In genomic region chr20:37513764-37514359, GRCh38 we compare ENCODE assay signal across 29 cellular contexts. TPM values are rescaled to one million over a fixed set of nuclear protein-coding genes. Genes with fewer than 3 reads are reported as not detected.
"Had no signal": no experiment of that assay in that cellular context is flagged by ENCODE, and none has a peak within 500 bp of the region (broad histone marks: within the 10 kb centered on the region; RNA-seq: fewer than 3 reads in every experiment).

No MANE protein-coding gene starts in this region.

- H3K27me3 ChIP-seq: ascending aorta, cardiac muscle cell, colonic mucosa, left lung, neutrophil, stomach, thyroid gland, upper lobe of left lung had no signal

- H3K4me1 Mint-ChIP-seq: activated naive CD4-positive, alpha-beta T cell treated with anti-CD3 and anti-CD28 coated beads, Interleukin-2, amount 10 ng/mL, durations not matched to agents 7 days and 5 days; activated naive CD8-positive, alpha-beta T cell treated with anti-CD3 and anti-CD28 coated beads, Interleukin-2, amount 10 ng/mL, durations not matched to agents 7 days and 5 days had no signal

- H3K9me3 ChIP-seq: ascending aorta, colonic mucosa, left lung, lower lobe of right lung, neutrophil, stomach, thyroid gland, upper lobe of left lung had no signal

- H3K27me3 Mint-ChIP-seq: activated naive CD4-positive, alpha-beta T cell treated with anti-CD3 and anti-CD28 coated beads, Interleukin-2, amount 10 ng/mL, durations not matched to agents 7 days and 5 days; activated naive CD8-positive, alpha-beta T cell treated with anti-CD3 and anti-CD28 coated beads, Interleukin-2, amount 10 ng/mL, durations not matched to agents 7 days and 5 days; brain; progenitor cell of endocrine pancreas had no signal

- H3K27ac ChIP-seq: ascending aorta, cardiac muscle cell, colonic mucosa, left lung, lower lobe of right lung, neutrophil, stomach, thyroid gland, upper lobe of left lung had no signal

- H3K27ac Mint-ChIP-seq: activated naive CD4-positive, alpha-beta T cell treated with anti-CD3 and anti-CD28 coated beads, Interleukin-2, amount 10 ng/mL, durations not matched to agents 7 days and 5 days; activated naive CD8-positive, alpha-beta T cell treated with anti-CD3 and anti-CD28 coated beads, Interleukin-2, amount 10 ng/mL, durations not matched to agents 7 days and 5 days; nephron progenitor cell; progenitor cell of endocrine pancreas; T-helper 2 cell treated with Interferon-gamma antibody and Interleukin-4, amounts not matched to agents 5 μg/mL and 100 μg/mL, for 36 hours had no signal

- H3K4me3 Mint-ChIP-seq: activated naive CD4-positive, alpha-beta T cell treated with anti-CD3 and anti-CD28 coated beads, Interleukin-2, amount 10 ng/mL, durations not matched to agents 7 days and 5 days; activated naive CD8-positive, alpha-beta T cell treated with anti-CD3 and anti-CD28 coated beads, Interleukin-2, amount 10 ng/mL, durations not matched to agents 7 days and 5 days; nephron progenitor cell; stimulated activated effector memory CD8-positive, alpha-beta T cell treated with anti-CD3 and anti-CD28 coated beads, Interleukin-12 subunit alpha, Interleukin-12 subunit beta, amount 100 ng/mL, for 72 hours; T-helper 2 cell treated with Interferon-gamma antibody and Interleukin-4, amounts not matched to agents 5 μg/mL and 100 μg/mL, for 36 hours had no signal

- DNase-seq: activated CD4-positive, alpha-beta T cell treated with anti-CD3 and anti-CD28 coated beads for 4 hours; activated CD4-positive, alpha-beta T cell treated with anti-CD3 and anti-CD28 coated beads, Interleukin-2, amount 50 U/mL, for 4 hours; activated CD8-positive, alpha-beta memory T cell treated with anti-CD3 and anti-CD28 coated beads for 24 hours; activated gamma-delta T cell; activated naive CD4-positive, alpha-beta T cell treated with anti-CD3 and anti-CD28 coated beads, Interleukin-2, amount 10 ng/mL, durations not matched to agents 7 days and 5 days; activated naive CD8-positive, alpha-beta T cell treated with anti-CD3 and anti-CD28 coated beads, Interleukin-2, amount 10 ng/mL, durations not matched to agents 7 days and 5 days; cerebellar nuclear complex; colonic mucosa; effector CD8-positive, alpha-beta T cell; glutamatergic neuron; left lung; lower lobe of right lung; mesenchymal stem cell; nephron progenitor cell; retina; small intestine; stimulated activated CD4-positive, alpha-beta T cell treated with anti-CD3 and anti-CD28 coated beads, Interleukin-4, amount 100 ng/mL, for 24 hours; thyroid gland; upper lobe of left lung had no signal

- H3K9me3 Mint-ChIP-seq: activated naive CD4-positive, alpha-beta T cell treated with anti-CD3 and anti-CD28 coated beads, Interleukin-2, amount 10 ng/mL, durations not matched to agents 7 days and 5 days; activated naive CD8-positive, alpha-beta T cell treated with anti-CD3 and anti-CD28 coated beads, Interleukin-2, amount 10 ng/mL, durations not matched to agents 7 days and 5 days; brain; nephron progenitor cell; stimulated activated effector memory CD8-positive, alpha-beta T cell treated with anti-CD3 and anti-CD28 coated beads, Interleukin-12 subunit alpha, Interleukin-12 subunit beta, amount 100 ng/mL, for 72 hours; T-helper 2 cell treated with Interferon-gamma antibody and Interleukin-4, amounts not matched to agents 5 μg/mL and 100 μg/mL, for 36 hours had no signal

- ATAC-seq: left lung; lower lobe of right lung; sciatic nerve; stimulated activated effector memory CD8-positive, alpha-beta T cell treated with anti-CD3 and anti-CD28 coated beads, Interleukin-12 subunit alpha, Interleukin-12 subunit beta, amount 100 ng/mL, for 72 hours had no signal

- H3K4me1 ChIP-seq: ascending aorta, colonic mucosa, thyroid gland had no signal

- H3K4me3 ChIP-seq: ascending aorta, cardiac muscle cell, colonic mucosa, left lung, lower lobe of right lung, stomach, thyroid gland, upper lobe of left lung had no signal

RNA-seq across cellular contexts. Expression of gene NNAT, which starts 7.2 kb away (rescaled TPM):
- total RNA-seq: ascending aorta, mononuclear cell had no signal
